ENCODE assay signal across 8 cellular contexts in the genomic region with DNA sequence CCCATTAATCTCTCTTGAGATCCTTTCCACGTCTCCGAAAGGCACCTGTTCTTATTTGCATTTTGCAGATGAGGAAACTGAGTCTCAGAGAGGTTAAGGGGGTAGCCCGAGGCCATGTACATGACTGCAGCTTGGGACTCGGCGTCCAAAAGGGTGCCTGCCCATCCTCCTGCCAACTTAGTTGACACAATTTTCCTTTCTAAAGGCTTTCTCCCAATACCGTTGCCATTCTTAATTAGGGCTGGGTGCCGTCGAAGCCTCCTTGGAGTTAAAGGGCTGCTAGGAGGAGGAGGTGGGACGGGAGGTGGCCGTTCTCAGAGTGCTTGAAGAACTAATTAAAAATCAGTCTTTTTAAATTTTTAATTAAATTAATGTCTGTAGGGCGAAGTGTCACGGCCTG. TPM values are rescaled to one million over a fixed set of nuclear protein-coding genes. Genes with fewer than 3 reads are reported as not detected.
DNase-seq lines count a peak whose midpoint lies in the region; ATAC-seq lines count a peak whose summit lies in the region.

No MANE protein-coding gene starts in this region.

- peak overlapping the region; percentile 78; the same call in 1 of the 2 replicates for H3K4me3 ChIP-seq in iPS-20b (ENCODE audit: low read length)

- no peaks in the 10 kb centered on the region for H3K9me3 ChIP-seq in iPS-20b (ENCODE audit: insufficient read depth, low read depth, low read length)

- no peak overlapping the region for H3K27ac Mint-ChIP-seq in activated T-helper 17 cell treated with anti-CD3 and anti-CD28 coated beads, Interleukin-2, amount 50 U/mL, for 72 hours
- H3K27ac Mint-ChIP-seq in stimulated activated memory B cell treated with anti-CD40 and anti-IgM and Interleukin-4, amounts not matched to agents 10 μg/mL and 1 μg/mL and 100 μg/mL, for 72 hours = no peak overlapping the region

- H3K36me3 ChIP-seq in iPS-20b (ENCODE audit: insufficient read depth, low read depth, low read length) = peaks cover 16% of the 10 kb centered on the region; the same call in 1 of the 2 replicates

- peaks cover 4% of the 10 kb centered on the region for H3K9me3 Mint-ChIP-seq in activated T-helper 17 cell treated with anti-CD3 and anti-CD28 coated beads, Interleukin-2, amount 50 U/mL, for 72 hours
- H3K9me3 Mint-ChIP-seq in stimulated activated memory B cell treated with anti-CD40 and anti-IgM and Interleukin-4, amounts not matched to agents 10 μg/mL and 1 μg/mL and 100 μg/mL, for 72 hours = peaks cover 5% of the 10 kb centered on the region

- H3K4me1 Mint-ChIP-seq in activated T-helper 17 cell treated with anti-CD3 and anti-CD28 coated beads, Interleukin-2, amount 50 U/mL, for 72 hours = peaks cover 21% of the 10 kb centered on the region
- peaks cover 33% of the 10 kb centered on the region for H3K4me1 Mint-ChIP-seq in stimulated activated memory B cell treated with anti-CD40 and anti-IgM and Interleukin-4, amounts not matched to agents 10 μg/mL and 1 μg/mL and 100 μg/mL, for 72 hours

- H3K4me1 ChIP-seq in iPS-20b (ENCODE audit: insufficient read depth, low read length) = peaks cover 9% of the 10 kb centered on the region

- H3K4me3 Mint-ChIP-seq in activated T-helper 17 cell treated with anti-CD3 and anti-CD28 coated beads, Interleukin-2, amount 50 U/mL, for 72 hours = peak overlapping the region; percentile 100
- peak overlapping the region; percentile 92 for H3K4me3 Mint-ChIP-seq in stimulated activated memory B cell treated with anti-CD40 and anti-IgM and Interleukin-4, amounts not matched to agents 10 μg/mL and 1 μg/mL and 100 μg/mL, for 72 hours

- DNase-seq in DMS53 (lab: John Stamatoyannopoulos, UW) (peak; percentile 42), DMS53 treated with DMSO at 0.1 percent for 48 hours (lab: John Stamatoyannopoulos, UW; ENCODE audit: unreplicated experiment) (no peak), DMS79 treated with DMSO at 0.1 percent for 48 hours (lab: John Stamatoyannopoulos, UW) (no peak), NOMO-1 (lab: John Stamatoyannopoulos, UW; ENCODE audit: unreplicated experiment in 2 of 2) (no peak)
- no peak for DNase-seq in effector CD4-positive, alpha-beta T cell

- no peak overlapping the region for H3K27ac ChIP-seq in iPS-20b (ENCODE audit: low read length)

- no peaks in the 10 kb centered on the region for H3K27me3 Mint-ChIP-seq in activated T-helper 17 cell treated with anti-CD3 and anti-CD28 coated beads, Interleukin-2, amount 50 U/mL, for 72 hours
- H3K27me3 Mint-ChIP-seq in stimulated activated memory B cell treated with anti-CD40 and anti-IgM and Interleukin-4, amounts not matched to agents 10 μg/mL and 1 μg/mL and 100 μg/mL, for 72 hours = peaks cover 10% of the 10 kb centered on the region

- no peak for ATAC-seq in activated T-helper 17 cell treated with anti-CD3 and anti-CD28 coated beads, Interleukin-2, amount 50 U/mL, for 72 hours (replicated peaks)
- no peak for ATAC-seq in stimulated activated memory B cell treated with anti-CD40 and anti-IgM and Interleukin-4, amounts not matched to agents 10 μg/mL and 1 μg/mL and 100 μg/mL, for 72 hours

- H3K9ac ChIP-seq in iPS-20b (ENCODE audit: low read depth, low read length) = no peak overlapping the region

- H3K36me3 Mint-ChIP-seq in activated T-helper 17 cell treated with anti-CD3 and anti-CD28 coated beads, Interleukin-2, amount 50 U/mL, for 72 hours (ENCODE audit: low read depth) = peaks cover 27% of the 10 kb centered on the region
- H3K36me3 Mint-ChIP-seq in stimulated activated memory B cell treated with anti-CD40 and anti-IgM and Interleukin-4, amounts not matched to agents 10 μg/mL and 1 μg/mL and 100 μg/mL, for 72 hours = peaks cover 7% of the 10 kb centered on the region

- no peaks in the 10 kb centered on the region for H3K27me3 ChIP-seq in iPS-20b (ENCODE audit: insufficient read depth, low read length)

RNA-seq across cellular contexts. Expression of a gene that starts 0.5 kb away (rescaled TPM):
- total RNA-seq in activated T-helper 17 cell treated with anti-CD3 and anti-CD28 coated beads, Interleukin-2, amount 50 U/mL, for 72 hours = 10 to 100 TPM; 17.0 to 24.7 TPM

RNA-seq across cellular contexts. Expression of a gene that starts 30.7 kb away (rescaled TPM):
- under 1 TPM in 1 of 2 donors, not detected in 1; 0.35 TPM for total RNA-seq in activated T-helper 17 cell treated with anti-CD3 and anti-CD28 coated beads, Interleukin-2, amount 50 U/mL, for 72 hours
